In the genomic region with DNA sequence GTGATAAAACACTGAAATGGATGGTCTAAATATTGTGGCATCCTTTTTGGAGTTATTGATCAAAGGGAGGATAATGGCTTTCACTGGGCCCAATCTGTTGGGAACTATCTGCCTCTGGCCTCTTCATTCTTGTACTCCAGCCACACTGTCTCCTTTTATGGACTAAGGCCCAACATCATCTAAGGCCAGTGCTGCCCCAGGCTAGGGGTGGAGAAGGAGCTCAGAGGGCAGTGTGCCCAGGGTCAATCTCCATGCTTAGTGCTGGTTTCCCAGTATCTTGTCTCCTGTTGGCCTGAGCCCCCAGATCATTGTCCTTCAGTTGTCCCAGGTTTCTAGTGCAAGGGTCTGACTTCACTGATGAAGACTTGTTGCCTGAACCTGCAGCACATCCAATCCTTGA, we compare ENCODE assay signal across 27 cellular contexts.
"Had no signal": no experiment of that assay in that cellular context is flagged by ENCODE, and none has a peak within 500 bp of the region (broad histone marks: within the 10 kb centered on the region; RNA-seq: fewer than 3 reads in every experiment).

No MANE protein-coding gene starts in this region.

- H3K36me3 ChIP-seq: ascending aorta had no signal

- ATAC-seq: activated CD4-positive, alpha-beta T cell treated with anti-CD3 and anti-CD28 coated beads for 36 hours; activated CD8-positive, alpha-beta memory T cell treated with anti-CD3 and anti-CD28 coated beads, Interleukin-2, amount 10 ng/mL, durations not matched to agents 7 days and 5 days; activated CD8-positive, alpha-beta T cell treated with anti-CD3 and anti-CD28 coated beads, Interleukin-2, amount 10 ng/mL, durations not matched to agents 7 days and 5 days; activated naive CD8-positive, alpha-beta T cell treated with anti-CD3 and anti-CD28 coated beads, Interleukin-2, amount 50 U/mL, for 24 hours had no signal

- H3K27ac ChIP-seq: ascending aorta, VCaP had no signal

- DNase-seq: activated B cell treated with CpG ODN at 0.5 μM for 24 hours; activated CD4-positive, alpha-beta memory T cell treated with anti-CD3 and anti-CD28 coated beads, Interleukin-2, amount 10 ng/mL, durations not matched to agents 7 days and 5 days; activated CD4-positive, alpha-beta T cell treated with anti-CD3 and anti-CD28 coated beads for 36 hours; activated CD4-positive, alpha-beta T cell treated with anti-CD3 and anti-CD28 coated beads for 48 hours; activated CD4-positive, alpha-beta T cell treated with anti-CD3 and anti-CD28 coated beads, Interleukin-2, amount 10 ng/mL, durations not matched to agents 7 days and 5 days; activated CD4-positive, alpha-beta T cell treated with anti-CD3 and anti-CD28 coated beads, Interleukin-2, amount 50 U/mL, for 48 hours; activated CD4-positive, CD25-positive, alpha-beta regulatory T cell treated with anti-CD3 and anti-CD28 coated beads, Interleukin-2, amount 50 U/mL, for 72 hours; activated CD8-positive, alpha-beta memory T cell treated with anti-CD3 and anti-CD28 coated beads for 24 hours; activated CD8-positive, alpha-beta memory T cell treated with anti-CD3 and anti-CD28 coated beads, Interleukin-2, amount 10 ng/mL, durations not matched to agents 7 days and 5 days; activated CD8-positive, alpha-beta memory T cell treated with anti-CD3 and anti-CD28 coated beads, Interleukin-2, amount 50 U/mL, for 48 hours; activated CD8-positive, alpha-beta T cell treated with anti-CD3 and anti-CD28 coated beads, Interleukin-2, amount 10 ng/mL, durations not matched to agents 7 days and 5 days; activated effector memory CD4-positive, alpha-beta T cell treated with Interleukin-2 at 50 U/mL for 16 hours; activated gamma-delta T cell; activated naive CD4-positive, alpha-beta T cell treated with anti-CD3 and anti-CD28 coated beads, Interleukin-2, amount 10 ng/mL, durations not matched to agents 7 days and 5 days; activated naive CD4-positive, alpha-beta T cell treated with Interleukin-2 at 50 U/mL for 16 hours; activated naive CD8-positive, alpha-beta T cell treated with anti-CD3 and anti-CD28 coated beads, Interleukin-2, amount 10 ng/mL, durations not matched to agents 7 days and 5 days; activated naive CD8-positive, alpha-beta T cell treated with anti-CD3 and anti-CD28 coated beads, Interleukin-2, amount 50 U/mL, for 24 hours; activated T-cell treated with anti-CD3 and anti-CD28 coated beads, Interleukin-2, amount 50 U/mL, for 24 hours; activated T-cell treated with anti-CD3 and anti-CD28 coated beads, Interleukin-2, amount 50 U/mL, for 48 hours; amygdala; anterior cingulate cortex; central memory CD4-positive, alpha-beta T cell; T-helper 1 cell; T-helper 2 cell; T-helper 9 cell had no signal

- H3K27me3 ChIP-seq: ascending aorta had no signal

- H3K9me3 ChIP-seq: ascending aorta had no signal

- H3K4me1 ChIP-seq: ascending aorta had no signal

- H3K4me3 ChIP-seq: ascending aorta had no signal
